10 cellular contexts compared by ENCODE assay signal in the genomic region with DNA sequence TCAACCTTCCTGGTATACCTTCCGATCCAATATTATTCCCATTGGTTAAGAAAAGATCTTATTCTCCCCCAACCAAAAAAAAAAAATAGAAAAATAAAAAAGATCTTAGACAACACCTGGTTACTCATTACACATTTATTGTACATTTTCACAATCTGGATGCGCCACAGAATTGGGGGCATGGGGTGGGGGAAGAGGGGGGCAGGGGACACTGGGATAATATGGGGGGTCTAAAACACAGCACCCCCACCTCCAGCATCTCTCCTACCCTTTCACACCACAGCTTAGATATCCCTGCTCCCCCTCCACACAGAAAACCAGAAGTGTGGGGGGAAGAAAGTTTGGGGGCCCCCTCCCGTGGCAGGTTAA. TPM values are rescaled to one million over a fixed set of nuclear protein-coding genes. Genes with fewer than 3 reads are reported as not detected.
DNase-seq lines count a peak whose midpoint lies in the region; TF ChIP-seq lines count a peak whose summit lies in the region.
"Had no signal": no experiment of that assay in that cellular context is flagged by ENCODE, and none has a peak within 500 bp of the region (broad histone marks: within the 10 kb centered on the region; RNA-seq: fewer than 3 reads in every experiment).

No MANE protein-coding gene starts in this region.

- CTCF ChIA-PET in CD4-positive, alpha-beta memory T cell (lab: Charles Lee; ENCODE audit: partially characterized antibody) = interaction anchor here (0.9 to 7.7 kb wide), 19 partner anchors 8 to 142 kb away, joined by 3 to 93 read pairs (median 5); a partner anchor contains a TSS

- H3K27me3 ChIP-seq in CD4-positive, alpha-beta memory T cell (ENCODE audit: insufficient read depth, low read length) = no peaks in the 10 kb centered on the region
- H3K27me3 ChIP-seq in Peyer's patch (no peaks in the 10 kb centered on the region), sigmoid colon (no peaks in the 10 kb centered on the region)

- TF ChIP-seq CTCF in Peyer's patch (IDR thresholded peaks at IDR 0.05) = no peak
- no peak for TF ChIP-seq CTCF in endothelial cell (IDR thresholded peaks at IDR 0.05; ENCODE audit: unreplicated experiment)
- peak in 1 of 4 experiments; percentile 2 for TF ChIP-seq CTCF in sigmoid colon (IDR thresholded peaks at IDR 0.05)

- POLR2A ChIA-PET in CD4-positive, alpha-beta memory T cell (lab: Charles Lee; ENCODE audit: partially characterized antibody) = interaction anchor here (0.8 to 23.4 kb wide), 14 partner anchors 8 to 136 kb away, joined by 3 to 1074 read pairs (median 6); a partner anchor contains a TSS

- 50 to 62% methylated on average over 3 of the region's 3 CpGs for WGBS in sigmoid colon, 2 donors

- H3K4me1 ChIP-seq in CD4-positive, alpha-beta memory T cell (ENCODE audit: insufficient read depth, low read length) = peaks cover 80% of the 10 kb centered on the region
- peaks cover 5 to 48% (median 23%) of the 10 kb centered on the region in 4 donors for H3K4me1 ChIP-seq in Peyer's patch
- peaks cover 0 to 59% (median 54%) of the 10 kb centered on the region in 4 donors for H3K4me1 ChIP-seq in sigmoid colon

- peak overlapping the region; percentile 94 to 98 (median 97) for H3K27ac Mint-ChIP-seq in CD4-positive, alpha-beta memory T cell
- H3K27ac Mint-ChIP-seq in endothelial cell (ENCODE audit: unreplicated experiment) = peak overlapping the region; percentile 74

- peaks cover 30% of the 10 kb centered on the region for H3K36me3 ChIP-seq in CD4-positive, alpha-beta memory T cell (ENCODE audit: insufficient read depth, low read length)
- H3K36me3 ChIP-seq in Peyer's patch (peaks cover 0 to 22% (median 0%) of the 10 kb centered on the region in 3 donors), sigmoid colon (peaks cover 0 to 21% (median 14%) of the 10 kb centered on the region in 4 donors)

- intact Hi-C loops in CD4-positive, alpha-beta memory T cell (cut with micrococcal nuclease) = loop anchor here (5.0 kb wide), 1 partner anchor 88 kb away; a partner anchor contains a TSS
- intact Hi-C loops in sigmoid colon (cut with DNase I) = loop anchor here (1.0 to 5.0 kb wide), 3 partner anchors 21 to 317 kb away; a partner anchor contains a TSS

- peak overlapping the region; percentile 69 for H3K27ac ChIP-seq in CD4-positive, alpha-beta memory T cell (ENCODE audit: low read depth, low read length)
- peak overlapping the region; percentile 61 to 99 (median 88) for H3K27ac ChIP-seq in Peyer's patch
- peak overlapping the region; percentile 98 to 100 (median 99) for H3K27ac ChIP-seq in sigmoid colon

- peaks cover 45 to 63% (median 49%) of the 10 kb centered on the region in 4 donors for H3K4me1 Mint-ChIP-seq in CD4-positive, alpha-beta memory T cell
- H3K4me1 Mint-ChIP-seq in endothelial cell (ENCODE audit: unreplicated experiment) = peaks cover 40% of the 10 kb centered on the region

- TF ChIP-seq EP300 in sigmoid colon (IDR thresholded peaks at IDR 0.05) = no peak

- TF ChIP-seq POLR2A in Peyer's patch (IDR thresholded peaks at IDR 0.05) = no peak
- no peak for TF ChIP-seq POLR2A in sigmoid colon (IDR thresholded peaks at IDR 0.05)

- no peaks in the 10 kb centered on the region for H3K27me3 Mint-ChIP-seq in CD4-positive, alpha-beta memory T cell
- H3K27me3 Mint-ChIP-seq in endothelial cell (ENCODE audit: unreplicated experiment) = peaks cover 13% of the 10 kb centered on the region

- H3K4me3 ChIP-seq in CD4-positive, alpha-beta memory T cell (ENCODE audit: low read length in 2 of 2) = no peak overlapping the region
- H3K4me3 ChIP-seq in Peyer's patch = no peak overlapping the region
- no peak overlapping the region for H3K4me3 ChIP-seq in sigmoid colon
- H3K4me3 ChIP-seq: lung had no signal

- DNase-seq in CD4-positive, alpha-beta memory T cell = no peak
- DNase-seq in Peyer's patch = no peak
- no peak for DNase-seq in endothelial cell (ENCODE audit: low spot score)
- DNase-seq in sigmoid colon = no peak
- DNase-seq in NCI-H446 treated with DMSO at 0.1 percent for 48 hours (lab: John Stamatoyannopoulos, UW) = no peak
- DNase-seq in DMS53 (lab: John Stamatoyannopoulos, UW) = no peak
- no peak for DNase-seq in SW 1271 (lab: John Stamatoyannopoulos, UW)
- no peak for DNase-seq in hepatic stellate cell (ENCODE audit: low spot score)

- peaks cover 26 to 55% of the 10 kb centered on the region in 2 donors for H3K36me3 Mint-ChIP-seq in CD4-positive, alpha-beta memory T cell
- peaks cover 14% of the 10 kb centered on the region for H3K36me3 Mint-ChIP-seq in endothelial cell (ENCODE audit: low read depth, unreplicated experiment)

- H3K9me3 ChIP-seq in CD4-positive, alpha-beta memory T cell (ENCODE audit: control insufficient read depth in 1 of 2, low read length in 2 of 2) = no peaks in the 10 kb centered on the region
- H3K9me3 ChIP-seq in Peyer's patch (no peaks in the 10 kb centered on the region), sigmoid colon (no peaks in the 10 kb centered on the region)

- peak overlapping the region; percentile 51 to 88 (median 77) for H3K4me3 Mint-ChIP-seq in CD4-positive, alpha-beta memory T cell
- no peak overlapping the region for H3K4me3 Mint-ChIP-seq in endothelial cell (ENCODE audit: unreplicated experiment)

- H3K9me3 Mint-ChIP-seq in CD4-positive, alpha-beta memory T cell = peaks cover 0 to 1% (median 0%) of the 10 kb centered on the region in 8 donors
- H3K9me3 Mint-ChIP-seq in endothelial cell (ENCODE audit: unreplicated experiment) = no peaks in the 10 kb centered on the region

RNA-seq across cellular contexts. Expression of a gene that starts 3.7 kb away (rescaled TPM):
- 100 to 1,000 TPM; 190 to 203 TPM for total RNA-seq in CD4-positive, alpha-beta memory T cell
- 100 to 1,000 TPM in 1 of 2 donors, 10 to 100 TPM in 1; 41.6 to 106 TPM for polyA plus RNA-seq in CD4-positive, alpha-beta memory T cell
- total RNA-seq in Peyer's patch (10 to 100 TPM; 10.7 to 40.2 (median 32.4) TPM), endothelial cell (ENCODE audit: unreplicated experiment) (19.8 TPM), sigmoid colon (10 to 100 TPM; 20.4 to 29.6 (median 27.3) TPM)
- polyA plus RNA-seq in sigmoid colon = 10 to 100 TPM; 37.7 to 57.1 (median 54.9) TPM

RNA-seq across cellular contexts. Expression of a gene that starts 6.8 kb away (rescaled TPM):
- 10 to 100 TPM; 78.9 to 79.4 TPM for total RNA-seq in CD4-positive, alpha-beta memory T cell
- polyA plus RNA-seq in CD4-positive, alpha-beta memory T cell = 10 to 100 TPM in 1 of 2 donors, 1 to 10 TPM in 1; 3.7 to 18.6 TPM
- total RNA-seq in Peyer's patch (100 to 1,000 TPM in 3 of 4 donors, 10 to 100 TPM in 1; 67.6 to 143 (median 119) TPM), endothelial cell (ENCODE audit: unreplicated experiment) (30.0 TPM), sigmoid colon (100 to 1,000 TPM in 2 of 4 donors, 10 to 100 TPM in 2; 60.3 to 153 (median 84.5) TPM)
- 10 to 100 TPM; 30.5 to 67.7 (median 34.2) TPM for polyA plus RNA-seq in sigmoid colon

RNA-seq across cellular contexts. Expression of a gene that starts 17.2 kb away (rescaled TPM):
- total RNA-seq in CD4-positive, alpha-beta memory T cell = 10 to 100 TPM; 25.0 to 25.3 TPM
- polyA plus RNA-seq in CD4-positive, alpha-beta memory T cell = 10 to 100 TPM; 42.4 to 43.7 TPM
- 10 to 100 TPM in 3 of 4 donors, 1 to 10 TPM in 1; 6.5 to 27.2 (median 16.4) TPM for total RNA-seq in Peyer's patch
- 14.6 TPM for total RNA-seq in endothelial cell (ENCODE audit: unreplicated experiment)
- 10 to 100 TPM in 3 of 4 donors, 1 to 10 TPM in 1; 8.3 to 61.7 (median 20.6) TPM for total RNA-seq in sigmoid colon
- polyA plus RNA-seq in sigmoid colon = 10 to 100 TPM in 1 of 3 donors, 1 to 10 TPM in 2; 4.6 to 20.8 (median 7.2) TPM

RNA-seq across cellular contexts. Expression of a gene that starts 31.0 kb away (rescaled TPM):
- total RNA-seq in CD4-positive, alpha-beta memory T cell = 10 to 100 TPM; 19.2 to 19.4 TPM
- 10 to 100 TPM; 13.3 to 21.9 TPM for polyA plus RNA-seq in CD4-positive, alpha-beta memory T cell
- total RNA-seq in Peyer's patch = 10 to 100 TPM; 12.6 to 22.6 (median 17.9) TPM
- total RNA-seq in endothelial cell (ENCODE audit: unreplicated experiment) = 9.7 TPM
- 10 to 100 TPM in 3 of 4 donors, 1 to 10 TPM in 1; 7.7 to 17.7 (median 15.8) TPM for total RNA-seq in sigmoid colon
- polyA plus RNA-seq in sigmoid colon = 10 to 100 TPM in 2 of 3 donors, 1 to 10 TPM in 1; 9.2 to 14.6 (median 10.8) TPM

RNA-seq across cellular contexts. Expression of a gene that starts 35.1 kb away (rescaled TPM):
- not detected for total RNA-seq in CD4-positive, alpha-beta memory T cell
- polyA plus RNA-seq in CD4-positive, alpha-beta memory T cell = not detected
- total RNA-seq in Peyer's patch (not detected), endothelial cell (ENCODE audit: unreplicated experiment) (3.3 TPM), sigmoid colon (not detected)
- polyA plus RNA-seq in sigmoid colon = under 1 TPM in 1 of 3 donors, not detected in 2; 0.16 TPM
- total RNA-seq: glomerular endothelial cell had no signal
